ENCODE assay signal across 1 cellular context in genomic region chr3:30686176-30686575, GRCh38.
TF ChIP-seq lines count a peak whose summit lies in the region.

No MANE protein-coding gene starts in this region.

TF ChIP-seq in WTC11, 78 proteins besides CTCF, POLR2A, EP300 and RAD21 (continued from another document):
- TF ChIP-seq ATF1 (CRISPR knock-in tag; IDR thresholded peaks at IDR 0.05), result no peak
- TF ChIP-seq ZNF512 (CRISPR knock-in tag; IDR thresholded peaks at IDR 0.05; ENCODE audit: borderline replicate concordance), result no peak
- no peak for TF ChIP-seq CDX4 (CRISPR knock-in tag; IDR thresholded peaks at IDR 0.05; ENCODE audit: borderline replicate concordance)
- no peak for TF ChIP-seq NFE2L1 (CRISPR knock-in tag; IDR thresholded peaks at IDR 0.05)
- no peak for TF ChIP-seq PRRX2 (CRISPR knock-in tag; IDR thresholded peaks at IDR 0.05)
TF ChIP-seq in WTC11: peak in this region for 0.
